8 cellular contexts compared by ENCODE assay signal in the genomic region with DNA sequence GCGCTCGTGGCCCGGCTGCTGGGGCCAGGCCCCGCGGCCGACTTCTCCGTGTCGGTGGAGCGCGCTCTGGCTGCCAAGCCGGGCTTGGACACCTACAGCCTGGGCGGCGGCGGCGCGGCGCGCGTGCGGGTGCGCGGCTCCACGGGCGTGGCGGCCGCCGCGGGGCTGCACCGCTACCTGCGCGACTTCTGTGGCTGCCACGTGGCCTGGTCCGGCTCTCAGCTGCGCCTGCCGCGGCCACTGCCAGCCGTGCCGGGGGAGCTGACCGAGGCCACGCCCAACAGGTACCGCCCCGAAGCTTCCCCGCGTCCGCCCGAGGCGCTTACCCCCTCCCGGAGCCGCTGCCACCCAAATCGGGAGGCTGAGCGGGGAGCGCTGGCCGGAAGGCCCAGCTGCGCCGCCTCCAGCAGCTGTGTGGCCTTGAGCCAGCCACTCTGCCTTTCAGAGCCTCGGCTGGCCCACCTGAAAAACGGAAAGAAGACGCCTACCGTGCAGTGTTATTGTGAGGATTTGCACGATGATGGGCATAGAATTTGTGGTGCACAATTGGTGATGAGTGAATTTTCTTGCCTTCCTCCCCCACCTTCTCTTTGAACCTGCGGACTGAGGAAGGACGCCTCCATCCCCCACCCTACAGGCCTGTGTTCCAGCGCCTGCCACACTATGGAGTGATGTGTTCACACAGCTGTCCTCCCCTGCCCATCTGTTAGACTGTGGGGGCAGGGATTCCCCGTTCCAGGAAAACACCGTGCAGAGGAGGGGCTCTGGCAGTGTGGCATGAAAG. TPM values are rescaled to one million over a fixed set of nuclear protein-coding genes. Genes with fewer than 3 reads are reported as not detected.
DNase-seq lines count a peak whose midpoint lies in the region; ATAC-seq and TF ChIP-seq lines count a peak whose summit lies in the region.

No MANE protein-coding gene starts in this region.

- in situ Hi-C loops in Panc1 (cut with HindIII; ENCODE audit: low pct_unique_long_range_greater_than_20kb, low sequenced_read_pairs) = no loop called here

- DNase-seq in DMS153 treated with DMSO at 0.1 percent for 48 hours (lab: John Stamatoyannopoulos, UW; ENCODE audit: unreplicated experiment) (peak; percentile 76), Panc1 (ENCODE audit: low read depth, low spot score) (no peak), fibroblast of peridontal ligament (ENCODE audit: extremely low read depth) (peak; percentile 69)
- DNase-seq in activated T-helper 1 cell treated with anti-CD3 and anti-CD28 coated beads, Interleukin-2, amount 50 U/mL, for 16 hours (ENCODE audit: low read depth in 1 of 2, low spot score in 1 of 2) = peak; percentile 45 to 57
- peak in 8 of 10 donors; percentile 38 to 77 (median 54) for DNase-seq in naive thymus-derived CD8-positive, alpha-beta T cell
- DNase-seq in stimulated activated naive CD8-positive, alpha-beta T cell treated with anti-CD3 and anti-CD28 coated beads, Interleukin-15, amount 100 ng/mL, for 72 hours = peak; percentile 66 to 78

- H3K4me3 Mint-ChIP-seq in naive thymus-derived CD8-positive, alpha-beta T cell = peak overlapping the region; percentile 77 to 91 (median 86)
- peak overlapping the region; percentile 90 to 92 for H3K4me3 Mint-ChIP-seq in stimulated activated naive CD8-positive, alpha-beta T cell treated with anti-CD3 and anti-CD28 coated beads, Interleukin-15, amount 100 ng/mL, for 72 hours

- BruUV-seq in Panc1 (replicated peaks; lab: Mats Ljungman, UMichigan) = no TSS peak

- peak overlapping the region; percentile 88 for H3K9ac ChIP-seq in HUES6 (ENCODE audit: low read length)

- H3K27me3 Mint-ChIP-seq in naive thymus-derived CD8-positive, alpha-beta T cell = no peaks in the 10 kb centered on the region
- peaks cover 9% of the 10 kb centered on the region for H3K27me3 Mint-ChIP-seq in stimulated activated naive CD8-positive, alpha-beta T cell treated with anti-CD3 and anti-CD28 coated beads, Interleukin-15, amount 100 ng/mL, for 72 hours

- H3K36me3 Mint-ChIP-seq in naive thymus-derived CD8-positive, alpha-beta T cell = peaks cover 0 to 5% (median 0%) of the 10 kb centered on the region in 3 donors

- H3K27ac ChIP-seq in HUES6 (ENCODE audit: low read depth, low read length) (peak overlapping the region; percentile 19; the same call in 1 of the 2 replicates), Panc1 (ENCODE audit: low read length) (peak overlapping the region; percentile 79)

- H3K27me3 ChIP-seq in HUES6 (ENCODE audit: control insufficient read depth, insufficient read depth, low read length) (peaks cover 3% of the 10 kb centered on the region), Panc1 (ENCODE audit: control insufficient read depth, insufficient read depth, low read length) (no peaks in the 10 kb centered on the region)

- intact Hi-C loops in Panc1 (cut with micrococcal nuclease; ENCODE audit: unreplicated experiment) = no loop called here

- POLR2A ChIA-PET in Panc1 (lab: Charles Lee) = no interaction called here
- POLR2A ChIA-PET in naive thymus-derived CD8-positive, alpha-beta T cell (lab: Charles Lee) = interaction anchor here (0.7 to 4.4 kb wide), 18 partner anchors 11 to 824 kb away, joined by 3 to 19 read pairs (median 4); partner anchors contain the start of genes GHDC, MLX, PLEKHH3 and PSMC3IP

- no peaks in the 10 kb centered on the region for H3K9me3 ChIP-seq in HUES6 (ENCODE audit: control insufficient read depth, insufficient read depth, low read depth, low read length)
- no peaks in the 10 kb centered on the region for H3K9me3 ChIP-seq in Panc1 (ENCODE audit: control insufficient read depth, insufficient read depth, low read depth, low read length)

- H3K27ac Mint-ChIP-seq in naive thymus-derived CD8-positive, alpha-beta T cell = peak overlapping the region in 9 of 10 donors; percentile 45 to 90 (median 80)
- H3K27ac Mint-ChIP-seq in stimulated activated naive CD8-positive, alpha-beta T cell treated with anti-CD3 and anti-CD28 coated beads, Interleukin-15, amount 100 ng/mL, for 72 hours = peak overlapping the region; percentile 65 to 90

- TF ChIP-seq CTCF in Panc1 (IDR thresholded peaks at IDR 0.05) = no peak

- H3K36me3 ChIP-seq in HUES6 (ENCODE audit: control insufficient read depth, insufficient read depth, low read length) (peaks cover 23% of the 10 kb centered on the region), Panc1 (ENCODE audit: control insufficient read depth, insufficient read depth, low read length) (no peaks in the 10 kb centered on the region; the same call in 1 of the 2 replicates)

- CTCF ChIA-PET in Panc1 (lab: Charles Lee) = interaction anchor here (0.5 kb wide), 1 partner anchor 140 kb away, joined by 3 read pairs; no protein-coding TSS in a partner anchor

- ATAC-seq in GM21526 (IDR thresholded peaks at IDR 0.05; ENCODE audit: low FRiP score, unreplicated experiment) = peak; percentile 55
- peak; percentile 84 for ATAC-seq in Panc1
- peak; percentile 46 to 57 for ATAC-seq in naive thymus-derived CD8-positive, alpha-beta T cell
- ATAC-seq in stimulated activated naive CD8-positive, alpha-beta T cell treated with anti-CD3 and anti-CD28 coated beads, Interleukin-15, amount 100 ng/mL, for 72 hours = peak; percentile 78

- H3K9me3 Mint-ChIP-seq in naive thymus-derived CD8-positive, alpha-beta T cell = no peaks in the 10 kb centered on the region
- no peaks in the 10 kb centered on the region for H3K9me3 Mint-ChIP-seq in stimulated activated naive CD8-positive, alpha-beta T cell treated with anti-CD3 and anti-CD28 coated beads, Interleukin-15, amount 100 ng/mL, for 72 hours

- peak overlapping the region; percentile 74 for H3K4me3 ChIP-seq in HUES6 (ENCODE audit: low read depth, low read length)
- H3K4me3 ChIP-seq in Panc1 (ENCODE audit: low read depth in 2 of 2, low read length in 2 of 2) = peak overlapping the region; percentile 62 to 76

- H3K4me1 Mint-ChIP-seq in naive thymus-derived CD8-positive, alpha-beta T cell = peaks cover 22 to 55% (median 50%) of the 10 kb centered on the region in 4 donors
- peaks cover 59% of the 10 kb centered on the region for H3K4me1 Mint-ChIP-seq in stimulated activated naive CD8-positive, alpha-beta T cell treated with anti-CD3 and anti-CD28 coated beads, Interleukin-15, amount 100 ng/mL, for 72 hours

- peaks cover 25% of the 10 kb centered on the region for H3K4me1 ChIP-seq in HUES6 (ENCODE audit: control insufficient read depth, insufficient read depth, low read length)
- peaks cover 35% of the 10 kb centered on the region for H3K4me1 ChIP-seq in Panc1 (ENCODE audit: control insufficient read depth, insufficient read depth, low read length)

RNA-seq across cellular contexts. Expression of gene NAGLU, which starts 0.5 kb away (rescaled TPM):
- 33.5 TPM for total RNA-seq in Panc1 (2021; ENCODE audit: unreplicated experiment)
- polyA plus RNA-seq in Panc1 (2012; ENCODE audit: insufficient read length) = 26.0 TPM
- 10 to 100 TPM; 26.4 to 28.5 TPM for total RNA-seq in naive thymus-derived CD8-positive, alpha-beta T cell
- polyA plus RNA-seq in naive thymus-derived CD8-positive, alpha-beta T cell = 10 to 100 TPM in 2 of 3 donors, 1 to 10 TPM in 1; 8.0 to 16.2 (median 13.4) TPM

RNA-seq across cellular contexts. Expression of gene HSD17B1, which starts 16.2 kb away (rescaled TPM):
- total RNA-seq in Panc1 (2021; ENCODE audit: unreplicated experiment) = 5.4 TPM
- polyA plus RNA-seq in Panc1 (2012; ENCODE audit: insufficient read length) = 11.6 TPM
- total RNA-seq in naive thymus-derived CD8-positive, alpha-beta T cell = 1 to 10 TPM; 1.4 to 2.1 TPM
- polyA plus RNA-seq in naive thymus-derived CD8-positive, alpha-beta T cell = under 1 TPM; 0.18 to 0.98 (median 0.24) TPM

RNA-seq across cellular contexts. Expression of gene COASY, which starts 25.4 kb away (rescaled TPM):
- total RNA-seq in Panc1 (2021; ENCODE audit: unreplicated experiment) = 76.7 TPM
- polyA plus RNA-seq in Panc1 (2012; ENCODE audit: insufficient read length) = 71.8 TPM
- total RNA-seq in naive thymus-derived CD8-positive, alpha-beta T cell = 10 to 100 TPM; 67.0 to 72.3 TPM
- 10 to 100 TPM; 48.3 to 67.9 (median 65.5) TPM for polyA plus RNA-seq in naive thymus-derived CD8-positive, alpha-beta T cell

RNA-seq across cellular contexts. Expression of gene MLX, which starts 30.3 kb away (rescaled TPM):
- 35.8 TPM for total RNA-seq in Panc1 (2021; ENCODE audit: unreplicated experiment)
- polyA plus RNA-seq in Panc1 (2012; ENCODE audit: insufficient read length) = 42.3 TPM
- 10 to 100 TPM; 58.2 to 67.8 TPM for total RNA-seq in naive thymus-derived CD8-positive, alpha-beta T cell
- 10 to 100 TPM; 24.6 to 47.1 (median 25.0) TPM for polyA plus RNA-seq in naive thymus-derived CD8-positive, alpha-beta T cell

RNA-seq across cellular contexts. Expression of gene PSMC3IP, which starts 41.0 kb away (rescaled TPM):
- total RNA-seq in Panc1 (2021; ENCODE audit: unreplicated experiment) = 19.2 TPM
- 9.5 TPM for polyA plus RNA-seq in Panc1 (2012; ENCODE audit: insufficient read length)
- 1 to 10 TPM; 3.3 to 4.6 TPM for total RNA-seq in naive thymus-derived CD8-positive, alpha-beta T cell
- polyA plus RNA-seq in naive thymus-derived CD8-positive, alpha-beta T cell = 1 to 10 TPM in 1 of 3 donors, under 1 TPM in 2; 0.69 to 1.1 (median 0.71) TPM
